ENCODE assay signal across 15 cellular contexts in the genomic region with DNA sequence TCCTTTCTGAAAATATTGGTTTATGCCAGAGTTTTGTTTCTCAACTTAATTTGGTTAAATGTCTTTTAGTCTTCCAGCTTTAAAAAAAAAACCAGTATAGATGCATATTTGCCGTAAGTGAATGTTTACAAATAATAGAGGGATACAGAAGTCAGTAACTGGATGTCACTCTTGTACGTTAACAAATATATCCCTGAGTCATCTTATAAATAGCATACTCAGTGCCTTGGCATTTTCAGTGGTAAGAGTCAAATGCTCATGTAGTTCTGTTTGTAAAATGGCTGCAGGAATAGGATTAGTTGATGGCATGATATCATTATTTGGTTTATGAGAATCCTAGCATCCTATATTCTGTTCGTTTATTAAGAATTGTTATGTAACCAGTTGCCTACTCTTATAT. TPM values are rescaled to one million over a fixed set of nuclear protein-coding genes. Genes with fewer than 3 reads are reported as not detected.
A peak's percentile ranks its signal among the peaks of the same experiment; 100 is the strongest.
DNase-seq lines count a peak whose midpoint lies in the region; ATAC-seq and TF ChIP-seq lines count a peak whose summit lies in the region.
"Had no signal": no experiment of that assay in that cellular context is flagged by ENCODE, and none has a peak within 500 bp of the region (broad histone marks: within the 10 kb centered on the region; RNA-seq: fewer than 3 reads in every experiment).

No MANE protein-coding gene starts in this region.

- no peak overlapping the region for H3K27ac ChIP-seq in right cardiac atrium (ENCODE audit: low read length)
- H3K27ac ChIP-seq in heart left ventricle, result peak overlapping the region in 7 of 12 donors; percentile 2 to 56 (median 17)
- no peak overlapping the region for H3K27ac ChIP-seq in mesendoderm (ENCODE audit: low read depth, low read length)
- H3K27ac ChIP-seq: hepatocyte, suprapubic skin had no signal

- peaks cover 7% of the 10 kb centered on the region for H3K36me3 Mint-ChIP-seq in type B pancreatic cell

- intact Hi-C loops in Right ventricle myocardium superior (cut with DNase I), result no loop called here
- intact Hi-C loops in right cardiac atrium (cut with DNase I), result no loop called here
- intact Hi-C loops in heart left ventricle (cut with DNase I), result loop anchor here in 1 of 10 donors (10.0 kb wide), 1 partner anchor 88 kb away; no protein-coding TSS in a partner anchor

- H2BK5ac ChIP-seq in mesendoderm (ENCODE audit: low read length), result no peak overlapping the region

- no peak overlapping the region for H2AK5ac ChIP-seq in mesendoderm (ENCODE audit: low read length)

- no peaks in the 10 kb centered on the region for H3K27me3 Mint-ChIP-seq in type B pancreatic cell
- H3K27me3 Mint-ChIP-seq: memory B cell had no signal

- H3K9me3 ChIP-seq in right cardiac atrium (ENCODE audit: control insufficient read depth, low read length) (no peaks in the 10 kb centered on the region), heart left ventricle (no peaks in the 10 kb centered on the region)
- H3K9me3 ChIP-seq: suprapubic skin had no signal

- no peak overlapping the region for H3K4me3 Mint-ChIP-seq in type B pancreatic cell
- H3K4me3 Mint-ChIP-seq: memory B cell had no signal

- H3K79me2 ChIP-seq in mesendoderm (ENCODE audit: control insufficient read depth, insufficient read depth, low read length), result peaks cover 32% of the 10 kb centered on the region

- H2BK120ac ChIP-seq in mesendoderm (ENCODE audit: low read depth, low read length), result no peak overlapping the region

- H3K4me2 ChIP-seq in mesendoderm (ENCODE audit: low read length), result no peak overlapping the region
- H3K4me2 ChIP-seq: hepatocyte had no signal

- H3K36me3 ChIP-seq in heart left ventricle, result peaks cover 0 to 22% (median 13%) of the 10 kb centered on the region in 9 donors
- no peaks in the 10 kb centered on the region for H3K36me3 ChIP-seq in mesendoderm (ENCODE audit: control insufficient read depth, insufficient read depth, low read length)

- peaks cover 4% of the 10 kb centered on the region for H3K4me1 ChIP-seq in right cardiac atrium (ENCODE audit: control insufficient read depth, insufficient read depth, low read length)
- H3K4me1 ChIP-seq in heart left ventricle, result peaks cover 0 to 47% (median 20%) of the 10 kb centered on the region in 12 donors
- H3K4me1 ChIP-seq in mesendoderm (ENCODE audit: control insufficient read depth, low read depth, low read length), result peaks cover 3% of the 10 kb centered on the region

- H4K8ac ChIP-seq in mesendoderm (ENCODE audit: low read depth, low read length), result no peak overlapping the region

- H2BK15ac ChIP-seq in mesendoderm (replicated peaks; ENCODE audit: low read depth), result no peak overlapping the region

- H3K4me3 ChIP-seq in right cardiac atrium (ENCODE audit: low read length) (no peak overlapping the region), heart left ventricle (no peak overlapping the region), mesendoderm (ENCODE audit: low read length) (no peak overlapping the region)
- H3K4me3 ChIP-seq: coronary artery, hepatocyte, suprapubic skin had no signal

- no peaks in the 10 kb centered on the region for H3K27me3 ChIP-seq in right cardiac atrium (ENCODE audit: control insufficient read depth, insufficient read depth)
- H3K27me3 ChIP-seq in heart left ventricle, result no peaks in the 10 kb centered on the region
- H3K27me3 ChIP-seq in mesendoderm (ENCODE audit: insufficient read depth, low read length, poor library complexity), result no peaks in the 10 kb centered on the region
- H3K27me3 ChIP-seq: hepatocyte, suprapubic skin had no signal

- H4K5ac ChIP-seq in mesendoderm (ENCODE audit: low read length), result no peak overlapping the region

- no peak overlapping the region for H3K18ac ChIP-seq in mesendoderm (ENCODE audit: low read length)

- H3K4ac ChIP-seq in mesendoderm (ENCODE audit: low read depth, low read length), result no peak overlapping the region

- H3K9ac ChIP-seq in mesendoderm (ENCODE audit: low read length), result no peak overlapping the region

- TF ChIP-seq POLR2A in heart left ventricle (IDR thresholded peaks at IDR 0.05), result no peak

- H3K4me1 Mint-ChIP-seq in type B pancreatic cell (ENCODE audit: unreplicated experiment), result peaks cover 17% of the 10 kb centered on the region

- WGBS in right cardiac atrium, result 60% methylated on average over 3 of the region's 3 CpGs
- WGBS in heart left ventricle, 4 donors, result 56 to 64% (median 60%) methylated on average over 3 of the region's 3 CpGs
- WGBS in mesendoderm (ENCODE audit: extremely low coverage, insufficient coverage, low lambda C conversion rate), result no CpG with 5 or more reads among the region's 3 CpGs

- peaks cover 9% of the 10 kb centered on the region for H3K79me1 ChIP-seq in mesendoderm (ENCODE audit: low read length)

- TF ChIP-seq CTCF in heart left ventricle (IDR thresholded peaks at IDR 0.05), result no peak
- no peak for TF ChIP-seq CTCF in type B pancreatic cell (conservative IDR thresholded peaks at IDR 0.05)

- no peak overlapping the region for H3K56ac ChIP-seq in mesendoderm (ENCODE audit: low read length)

- peak; percentile 61 for ATAC-seq in Right ventricle myocardium superior (ENCODE audit: poor library complexity)
- no peak for ATAC-seq in right cardiac atrium
- peak in 2 of 4 donors; percentile 62 to 66 for ATAC-seq in heart left ventricle

- H3K27ac Mint-ChIP-seq in type B pancreatic cell, result peak overlapping the region; percentile 47
- H3K27ac Mint-ChIP-seq: memory B cell had no signal

- no peak overlapping the region for H3K23ac ChIP-seq in mesendoderm (ENCODE audit: low read length)

- H3K9me3 Mint-ChIP-seq in type B pancreatic cell, result no peaks in the 10 kb centered on the region
- H3K9me3 Mint-ChIP-seq: memory B cell had no signal

- DNase-seq in Right ventricle myocardium superior, result no peak
- DNase-seq in right cardiac atrium, result no peak
- peak; percentile 58 for DNase-seq in amniotic stem cell (lab: John Stamatoyannopoulos, UW)
- DNase-seq in heart left ventricle, result no peak
- no peak for DNase-seq in type B pancreatic cell (ENCODE audit: extremely low spot score, unreplicated experiment)
- no peak for DNase-seq in NCI-H1694 treated with DMSO at 0.1 percent for 48 hours (lab: John Stamatoyannopoulos, UW)
- no peak for DNase-seq in mesendoderm
- no peak for DNase-seq in activated naive CD4-positive, alpha-beta T cell treated with anti-CD3 and anti-CD28 coated beads, Interleukin-2, amount 50 U/mL, for 16 hours
- DNase-seq: DMS79 treated with DMSO at 0.1 percent for 48 hours, NCI-H1092, SW 1271 had no signal

RNA-seq across cellular contexts. Expression of gene SPEN, which starts 55.4 kb away (rescaled TPM):
- total RNA-seq in Right ventricle myocardium superior (20.3 TPM), right cardiac atrium (10 to 100 TPM; 25.9 to 34.2 (median 31.9) TPM), heart left ventricle (10 to 100 TPM; 18.3 to 41.5 (median 31.3) TPM), type B pancreatic cell (ENCODE audit: low replicate concordance) (66.5 and 79.4 TPM in 2 replicates)
- polyA plus RNA-seq in right cardiac atrium (15.2 TPM), heart left ventricle (10 to 100 TPM; 11.0 to 20.2 TPM)
- polyA plus RNA-seq in mesendoderm (2013, experiment 1 of 2), result 15.8 TPM
- polyA plus RNA-seq in mesendoderm (2013, experiment 2 of 2), result 15.8 TPM

Comparison
In these comparisons a context has a peak if more than half of its experiments do, and no peak if none do; other contexts are left out.
1. H3K27ac ChIP-seq: peak in heart left ventricle (7 of 12); none in right cardiac atrium (single experiment) and mesendoderm (single experiment).